Comparison of ENCODE assay signal across 1 cellular context in the genomic region with DNA sequence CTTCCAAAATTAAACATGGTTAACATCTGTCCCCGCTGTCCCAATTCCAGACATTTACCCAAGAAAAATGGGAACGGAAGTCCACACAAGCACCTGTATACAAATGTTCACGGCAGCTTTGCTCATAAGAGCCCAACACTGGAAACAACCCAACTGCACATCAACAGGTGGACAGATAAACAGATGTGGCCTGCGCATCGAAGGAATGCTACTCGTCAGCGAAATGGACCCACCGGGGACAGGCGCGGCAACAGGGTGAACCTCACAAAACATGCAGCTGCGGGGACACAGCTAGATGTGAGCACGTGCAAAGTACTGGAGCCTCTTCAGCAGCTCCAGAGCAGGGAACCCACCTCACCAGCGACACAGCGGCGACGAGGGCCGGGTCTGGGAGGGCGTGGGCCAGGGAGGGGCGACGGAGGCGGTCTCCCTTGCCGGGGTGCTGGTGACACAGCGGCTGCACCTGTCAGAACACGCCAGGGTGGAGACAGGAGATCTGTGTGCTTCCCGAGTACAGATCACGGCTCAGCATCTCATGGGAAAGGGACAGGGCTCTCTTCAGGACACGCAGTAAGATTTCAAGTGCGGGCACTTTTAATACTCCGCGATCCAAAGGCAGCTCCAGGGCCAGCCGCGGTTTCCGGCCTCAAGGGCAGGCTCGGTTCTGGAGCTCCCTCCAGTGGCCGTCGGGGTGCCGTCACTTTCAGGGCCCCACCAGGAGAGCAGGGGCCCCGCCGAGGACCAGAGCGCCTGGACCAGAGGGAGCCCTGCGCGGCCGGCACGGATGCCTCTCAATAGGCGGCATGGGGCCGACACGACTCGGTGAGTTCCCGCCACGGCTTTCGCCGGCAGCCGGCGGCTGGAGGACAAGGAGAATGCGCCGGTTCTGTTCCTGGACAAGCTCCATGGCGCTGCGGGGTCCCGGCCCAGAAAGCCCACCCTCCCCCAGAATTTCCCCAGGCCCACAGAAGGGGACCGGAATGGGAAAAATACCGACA.
TF ChIP-seq lines count a peak whose summit lies in the region.

No MANE protein-coding gene starts in this region.

TF ChIP-seq in HepG2, 621 proteins besides CTCF, POLR2A, EP300 and RAD21 (continued from another document and continues in another):
- TF ChIP-seq, protein P1, sequence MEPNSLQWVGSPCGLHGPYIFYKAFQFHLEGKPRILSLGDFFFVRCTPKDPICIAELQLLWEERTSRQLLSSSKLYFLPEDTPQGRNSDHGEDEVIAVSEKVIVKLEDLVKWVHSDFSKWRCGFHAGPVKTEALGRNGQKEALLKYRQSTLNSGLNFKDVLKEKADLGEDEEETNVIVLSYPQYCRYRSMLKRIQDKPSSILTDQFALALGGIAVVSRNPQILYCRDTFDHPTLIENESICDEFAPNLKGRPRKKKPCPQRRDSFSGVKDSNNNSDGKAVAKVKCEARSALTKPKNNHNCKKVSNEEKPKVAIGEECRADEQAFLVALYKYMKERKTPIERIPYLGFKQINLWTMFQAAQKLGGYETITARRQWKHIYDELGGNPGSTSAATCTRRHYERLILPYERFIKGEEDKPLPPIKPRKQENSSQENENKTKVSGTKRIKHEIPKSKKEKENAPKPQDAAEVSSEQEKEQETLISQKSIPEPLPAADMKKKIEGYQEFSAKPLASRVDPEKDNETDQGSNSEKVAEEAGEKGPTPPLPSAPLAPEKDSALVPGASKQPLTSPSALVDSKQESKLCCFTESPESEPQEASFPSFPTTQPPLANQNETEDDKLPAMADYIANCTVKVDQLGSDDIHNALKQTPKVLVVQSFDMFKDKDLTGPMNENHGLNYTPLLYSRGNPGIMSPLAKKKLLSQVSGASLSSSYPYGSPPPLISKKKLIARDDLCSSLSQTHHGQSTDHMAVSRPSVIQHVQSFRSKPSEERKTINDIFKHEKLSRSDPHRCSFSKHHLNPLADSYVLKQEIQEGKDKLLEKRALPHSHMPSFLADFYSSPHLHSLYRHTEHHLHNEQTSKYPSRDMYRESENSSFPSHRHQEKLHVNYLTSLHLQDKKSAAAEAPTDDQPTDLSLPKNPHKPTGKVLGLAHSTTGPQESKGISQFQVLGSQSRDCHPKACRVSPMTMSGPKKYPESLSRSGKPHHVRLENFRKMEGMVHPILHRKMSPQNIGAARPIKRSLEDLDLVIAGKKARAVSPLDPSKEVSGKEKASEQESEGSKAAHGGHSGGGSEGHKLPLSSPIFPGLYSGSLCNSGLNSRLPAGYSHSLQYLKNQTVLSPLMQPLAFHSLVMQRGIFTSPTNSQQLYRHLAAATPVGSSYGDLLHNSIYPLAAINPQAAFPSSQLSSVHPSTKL (CRISPR knock-in tag; IDR thresholded peaks at IDR 0.05): peak; percentile 42; the same call in 1 of the 2 replicates
- TF ChIP-seq, protein P2, sequence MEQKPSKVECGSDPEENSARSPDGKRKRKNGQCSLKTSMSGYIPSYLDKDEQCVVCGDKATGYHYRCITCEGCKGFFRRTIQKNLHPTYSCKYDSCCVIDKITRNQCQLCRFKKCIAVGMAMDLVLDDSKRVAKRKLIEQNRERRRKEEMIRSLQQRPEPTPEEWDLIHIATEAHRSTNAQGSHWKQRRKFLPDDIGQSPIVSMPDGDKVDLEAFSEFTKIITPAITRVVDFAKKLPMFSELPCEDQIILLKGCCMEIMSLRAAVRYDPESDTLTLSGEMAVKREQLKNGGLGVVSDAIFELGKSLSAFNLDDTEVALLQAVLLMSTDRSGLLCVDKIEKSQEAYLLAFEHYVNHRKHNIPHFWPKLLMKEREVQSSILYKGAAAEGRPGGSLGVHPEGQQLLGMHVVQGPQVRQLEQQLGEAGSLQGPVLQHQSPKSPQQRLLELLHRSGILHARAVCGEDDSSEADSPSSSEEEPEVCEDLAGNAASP (CRISPR knock-in tag; IDR thresholded peaks at IDR 0.05; ENCODE audit: borderline replicate concordance): 0 out of 2 replicates have a peak, but pooled peaks have one; percentile 35
- TF ChIP-seq, protein P3, sequence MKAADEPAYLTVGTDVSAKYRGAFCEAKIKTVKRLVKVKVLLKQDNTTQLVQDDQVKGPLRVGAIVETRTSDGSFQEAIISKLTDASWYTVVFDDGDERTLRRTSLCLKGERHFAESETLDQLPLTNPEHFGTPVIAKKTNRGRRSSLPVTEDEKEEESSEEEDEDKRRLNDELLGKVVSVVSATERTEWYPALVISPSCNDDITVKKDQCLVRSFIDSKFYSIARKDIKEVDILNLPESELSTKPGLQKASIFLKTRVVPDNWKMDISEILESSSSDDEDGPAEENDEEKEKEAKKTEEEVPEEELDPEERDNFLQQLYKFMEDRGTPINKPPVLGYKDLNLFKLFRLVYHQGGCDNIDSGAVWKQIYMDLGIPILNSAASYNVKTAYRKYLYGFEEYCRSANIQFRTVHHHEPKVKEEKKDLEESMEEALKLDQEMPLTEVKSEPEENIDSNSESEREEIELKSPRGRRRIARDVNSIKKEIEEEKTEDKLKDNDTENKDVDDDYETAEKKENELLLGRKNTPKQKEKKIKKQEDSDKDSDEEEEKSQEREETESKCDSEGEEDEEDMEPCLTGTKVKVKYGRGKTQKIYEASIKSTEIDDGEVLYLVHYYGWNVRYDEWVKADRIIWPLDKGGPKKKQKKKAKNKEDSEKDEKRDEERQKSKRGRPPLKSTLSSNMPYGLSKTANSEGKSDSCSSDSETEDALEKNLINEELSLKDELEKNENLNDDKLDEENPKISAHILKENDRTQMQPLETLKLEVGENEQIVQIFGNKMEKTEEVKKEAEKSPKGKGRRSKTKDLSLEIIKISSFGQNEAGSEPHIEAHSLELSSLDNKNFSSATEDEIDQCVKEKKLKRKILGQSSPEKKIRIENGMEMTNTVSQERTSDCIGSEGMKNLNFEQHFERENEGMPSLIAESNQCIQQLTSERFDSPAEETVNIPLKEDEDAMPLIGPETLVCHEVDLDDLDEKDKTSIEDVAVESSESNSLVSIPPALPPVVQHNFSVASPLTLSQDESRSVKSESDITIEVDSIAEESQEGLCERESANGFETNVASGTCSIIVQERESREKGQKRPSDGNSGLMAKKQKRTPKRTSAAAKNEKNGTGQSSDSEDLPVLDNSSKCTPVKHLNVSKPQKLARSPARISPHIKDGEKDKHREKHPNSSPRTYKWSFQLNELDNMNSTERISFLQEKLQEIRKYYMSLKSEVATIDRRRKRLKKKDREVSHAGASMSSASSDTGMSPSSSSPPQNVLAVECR (CRISPR knock-in tag; IDR thresholded peaks at IDR 0.05; ENCODE audit: borderline replicate concordance): peak; percentile 58; the same call in 1 of the 2 replicates
- TF ChIP-seq ZFX (CRISPR knock-in tag; IDR thresholded peaks at IDR 0.05; ENCODE audit: low read depth) (peak; percentile 44; the same call in 1 of the 2 replicates), SPEN (CRISPR knock-in tag; IDR thresholded peaks at IDR 0.05; ENCODE audit: low read depth) (peak; percentile 35; the same call in 1 of the 2 replicates), NFKB2 (CRISPR knock-in tag; IDR thresholded peaks at IDR 0.05; ENCODE audit: borderline replicate concordance) (0 out of 2 replicates have a peak, but pooled peaks have one; percentile 50), ZNF605 (CRISPR knock-in tag; IDR thresholded peaks at IDR 0.05) (peak; percentile 47; the same call in 1 of the 2 replicates), ZNF567 (CRISPR knock-in tag; IDR thresholded peaks at IDR 0.05; ENCODE audit: borderline replicate concordance) (no peak), ZNF878 (CRISPR knock-in tag; IDR thresholded peaks at IDR 0.05) (no peak), ZNF891 (CRISPR knock-in tag; IDR thresholded peaks at IDR 0.05) (0 out of 2 replicates have a peak, but pooled peaks have one; percentile 58), ZNF329 (CRISPR knock-in tag; IDR thresholded peaks at IDR 0.05; ENCODE audit: low read depth) (0 out of 2 replicates have a peak, but pooled peaks have one; percentile 56), ZFY (CRISPR knock-in tag; IDR thresholded peaks at IDR 0.05) (0 out of 2 replicates have a peak, but pooled peaks have one; percentile 42), ZNF205 (CRISPR knock-in tag; IDR thresholded peaks at IDR 0.05) (peak; percentile 64; the same call in 1 of the 2 replicates), FOSL2 (CRISPR knock-in tag; IDR thresholded peaks at IDR 0.05) (0 out of 2 replicates have a peak, but pooled peaks have one; percentile 28), NKX3-1 (CRISPR knock-in tag; IDR thresholded peaks at IDR 0.05) (no peak), CBFB (CRISPR knock-in tag; IDR thresholded peaks at IDR 0.05) (peak; percentile 52; the same call in 1 of the 2 replicates), KLF9 (CRISPR knock-in tag; IDR thresholded peaks at IDR 0.05; ENCODE audit: low read depth) (no peak), PAX8 (CRISPR knock-in tag; IDR thresholded peaks at IDR 0.05; ENCODE audit: borderline replicate concordance) (no peak), HCFC1 (IDR thresholded peaks at IDR 0.05; ENCODE audit: low read depth, low read length) (no peak), NRL (CRISPR knock-in tag; IDR thresholded peaks at IDR 0.05; ENCODE audit: borderline replicate concordance) (peak; percentile 37; the same call in 1 of the 2 replicates), ZNF879 (CRISPR knock-in tag; IDR thresholded peaks at IDR 0.05) (no peak), JUNB (CRISPR knock-in tag; IDR thresholded peaks at IDR 0.05; ENCODE audit: borderline replicate concordance) (no peak), THAP11 (CRISPR knock-in tag; IDR thresholded peaks at IDR 0.05) (0 out of 2 replicates have a peak, but pooled peaks have one; percentile 38), BRCA1 (CRISPR knock-in tag; IDR thresholded peaks at IDR 0.05) (peak; percentile 29; the same call in 1 of the 2 replicates), ERF (CRISPR knock-in tag; IDR thresholded peaks at IDR 0.05) (peak; percentile 79), ZNF263 (CRISPR knock-in tag; IDR thresholded peaks at IDR 0.05) (no peak), ZNF777 (CRISPR knock-in tag; IDR thresholded peaks at IDR 0.05) (peak; percentile 43; the same call in 1 of the 2 replicates), PTBP1 (IDR thresholded peaks at IDR 0.05; ENCODE audit: low read depth, low read length, poor library complexity, severe bottlenecking) (no peak), HOXD1 (CRISPR knock-in tag; IDR thresholded peaks at IDR 0.05) (0 out of 2 replicates have a peak, but pooled peaks have one; percentile 24), ZNF460 (CRISPR knock-in tag; IDR thresholded peaks at IDR 0.05; ENCODE audit: borderline replicate concordance) (no peak), ZNF703 (CRISPR knock-in tag; IDR thresholded peaks at IDR 0.05; ENCODE audit: borderline replicate concordance) (no peak), PITX1 (CRISPR knock-in tag; IDR thresholded peaks at IDR 0.05) (0 out of 2 replicates have a peak, but pooled peaks have one; percentile 16), KMT2A (CRISPR knock-in tag; IDR thresholded peaks at IDR 0.05) (0 out of 2 replicates have a peak, but pooled peaks have one; percentile 54)
- TF ChIP-seq, protein P4, sequence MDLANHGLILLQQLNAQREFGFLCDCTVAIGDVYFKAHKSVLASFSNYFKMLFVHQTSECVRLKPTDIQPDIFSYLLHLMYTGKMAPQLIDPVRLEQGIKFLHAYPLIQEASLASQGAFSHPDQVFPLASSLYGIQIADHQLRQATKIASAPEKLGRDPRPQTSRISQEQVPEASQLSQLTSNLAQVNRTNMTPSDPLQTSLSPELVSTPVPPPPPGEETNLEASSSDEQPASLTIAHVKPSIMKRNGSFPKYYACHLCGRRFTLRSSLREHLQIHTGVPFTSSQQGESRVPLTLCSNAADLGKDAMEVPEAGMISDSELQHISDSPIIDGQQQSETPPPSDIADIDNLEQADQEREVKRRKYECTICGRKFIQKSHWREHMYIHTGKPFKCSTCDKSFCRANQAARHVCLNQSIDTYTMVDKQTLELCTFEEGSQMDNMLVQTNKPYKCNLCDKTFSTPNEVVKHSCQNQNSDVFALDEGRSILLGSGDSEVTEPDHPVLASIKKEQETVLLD (CRISPR knock-in tag; IDR thresholded peaks at IDR 0.05; ENCODE audit: low read depth): no peak
- TF ChIP-seq, protein P5, sequence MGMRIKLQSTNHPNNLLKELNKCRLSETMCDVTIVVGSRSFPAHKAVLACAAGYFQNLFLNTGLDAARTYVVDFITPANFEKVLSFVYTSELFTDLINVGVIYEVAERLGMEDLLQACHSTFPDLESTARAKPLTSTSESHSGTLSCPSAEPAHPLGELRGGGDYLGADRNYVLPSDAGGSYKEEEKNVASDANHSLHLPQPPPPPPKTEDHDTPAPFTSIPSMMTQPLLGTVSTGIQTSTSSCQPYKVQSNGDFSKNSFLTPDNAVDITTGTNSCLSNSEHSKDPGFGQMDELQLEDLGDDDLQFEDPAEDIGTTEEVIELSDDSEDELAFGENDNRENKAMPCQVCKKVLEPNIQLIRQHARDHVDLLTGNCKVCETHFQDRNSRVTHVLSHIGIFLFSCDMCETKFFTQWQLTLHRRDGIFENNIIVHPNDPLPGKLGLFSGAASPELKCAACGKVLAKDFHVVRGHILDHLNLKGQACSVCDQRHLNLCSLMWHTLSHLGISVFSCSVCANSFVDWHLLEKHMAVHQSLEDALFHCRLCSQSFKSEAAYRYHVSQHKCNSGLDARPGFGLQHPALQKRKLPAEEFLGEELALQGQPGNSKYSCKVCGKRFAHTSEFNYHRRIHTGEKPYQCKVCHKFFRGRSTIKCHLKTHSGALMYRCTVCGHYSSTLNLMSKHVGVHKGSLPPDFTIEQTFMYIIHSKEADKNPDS (CRISPR knock-in tag; IDR thresholded peaks at IDR 0.05): peak; percentile 43; the same call in 1 of the 2 replicates
- TF ChIP-seq, protein P6, sequence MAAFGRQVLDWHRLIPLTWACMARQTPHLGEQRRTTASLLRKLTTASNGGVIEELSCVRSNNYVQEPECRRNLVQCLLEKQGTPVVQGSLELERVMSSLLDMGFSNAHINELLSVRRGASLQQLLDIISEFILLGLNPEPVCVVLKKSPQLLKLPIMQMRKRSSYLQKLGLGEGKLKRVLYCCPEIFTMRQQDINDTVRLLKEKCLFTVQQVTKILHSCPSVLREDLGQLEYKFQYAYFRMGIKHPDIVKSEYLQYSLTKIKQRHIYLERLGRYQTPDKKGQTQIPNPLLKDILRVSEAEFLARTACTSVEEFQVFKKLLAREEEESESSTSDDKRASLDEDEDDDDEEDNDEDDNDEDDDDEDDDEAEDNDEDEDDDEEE (CRISPR knock-in tag; IDR thresholded peaks at IDR 0.05): no peak
- TF ChIP-seq, protein P7, sequence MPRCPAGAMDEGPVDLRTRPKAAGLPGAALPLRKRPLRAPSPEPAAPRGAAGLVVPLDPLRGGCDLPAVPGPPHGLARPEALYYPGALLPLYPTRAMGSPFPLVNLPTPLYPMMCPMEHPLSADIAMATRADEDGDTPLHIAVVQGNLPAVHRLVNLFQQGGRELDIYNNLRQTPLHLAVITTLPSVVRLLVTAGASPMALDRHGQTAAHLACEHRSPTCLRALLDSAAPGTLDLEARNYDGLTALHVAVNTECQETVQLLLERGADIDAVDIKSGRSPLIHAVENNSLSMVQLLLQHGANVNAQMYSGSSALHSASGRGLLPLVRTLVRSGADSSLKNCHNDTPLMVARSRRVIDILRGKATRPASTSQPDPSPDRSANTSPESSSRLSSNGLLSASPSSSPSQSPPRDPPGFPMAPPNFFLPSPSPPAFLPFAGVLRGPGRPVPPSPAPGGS (CRISPR knock-in tag; IDR thresholded peaks at IDR 0.05): no peak
- TF ChIP-seq, protein P8, sequence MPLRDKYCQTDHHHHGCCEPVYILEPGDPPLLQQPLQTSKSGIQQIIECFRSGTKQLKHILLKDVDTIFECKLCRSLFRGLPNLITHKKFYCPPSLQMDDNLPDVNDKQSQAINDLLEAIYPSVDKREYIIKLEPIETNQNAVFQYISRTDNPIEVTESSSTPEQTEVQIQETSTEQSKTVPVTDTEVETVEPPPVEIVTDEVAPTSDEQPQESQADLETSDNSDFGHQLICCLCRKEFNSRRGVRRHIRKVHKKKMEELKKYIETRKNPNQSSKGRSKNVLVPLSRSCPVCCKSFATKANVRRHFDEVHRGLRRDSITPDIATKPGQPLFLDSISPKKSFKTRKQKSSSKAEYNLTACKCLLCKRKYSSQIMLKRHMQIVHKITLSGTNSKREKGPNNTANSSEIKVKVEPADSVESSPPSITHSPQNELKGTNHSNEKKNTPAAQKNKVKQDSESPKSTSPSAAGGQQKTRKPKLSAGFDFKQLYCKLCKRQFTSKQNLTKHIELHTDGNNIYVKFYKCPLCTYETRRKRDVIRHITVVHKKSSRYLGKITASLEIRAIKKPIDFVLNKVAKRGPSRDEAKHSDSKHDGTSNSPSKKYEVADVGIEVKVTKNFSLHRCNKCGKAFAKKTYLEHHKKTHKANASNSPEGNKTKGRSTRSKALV (CRISPR knock-in tag; IDR thresholded peaks at IDR 0.05): peak; percentile 70; the same call in 1 of the 2 replicates
